In the genomic region with DNA sequence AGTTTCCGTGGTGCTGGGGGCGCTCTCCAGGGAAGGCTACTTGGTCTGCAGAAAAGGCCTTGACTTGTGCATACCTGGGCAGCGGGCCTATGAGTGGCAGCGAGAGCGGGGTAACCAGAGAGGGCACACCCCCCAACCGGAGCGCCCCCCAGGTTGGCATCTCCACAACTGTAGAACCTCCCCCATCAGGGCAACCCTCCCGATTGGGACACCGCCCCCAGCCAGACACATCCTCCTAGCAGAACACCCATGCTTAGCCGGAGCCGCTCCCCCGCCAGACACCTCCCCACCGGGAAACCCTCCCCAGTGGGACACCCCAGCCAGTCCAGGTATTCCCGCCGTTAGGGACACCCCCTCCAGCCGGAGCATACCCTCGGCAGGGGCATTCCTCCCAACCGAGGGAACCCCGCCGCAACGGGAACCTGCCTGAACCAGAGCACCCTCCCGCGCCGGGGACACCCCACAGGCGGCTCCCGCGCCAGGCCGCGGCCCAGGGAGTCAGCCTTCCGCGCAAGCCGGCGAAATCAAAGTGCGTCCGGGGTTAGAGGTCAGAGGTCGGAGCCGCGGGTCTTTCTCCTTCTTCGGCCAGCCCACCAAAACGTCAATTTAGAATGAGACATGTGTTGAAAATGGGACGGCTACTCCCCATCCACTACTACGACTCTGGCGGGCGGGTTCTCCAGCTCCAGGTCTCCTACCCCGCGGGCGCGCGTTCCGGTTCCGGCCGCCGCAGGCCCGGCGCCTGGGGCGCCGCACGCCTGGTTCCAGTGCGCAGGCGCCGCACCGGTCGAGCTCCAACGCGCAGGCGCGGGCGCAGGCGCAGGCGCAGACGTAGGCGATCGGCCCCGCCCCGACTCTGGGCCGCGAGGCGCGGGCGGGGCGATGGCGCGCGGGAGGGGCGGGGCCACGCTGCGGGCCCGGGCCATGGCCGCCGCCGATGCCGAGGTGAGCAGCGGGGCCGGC, we compare ENCODE assay signal across 1 cellular context.
TF ChIP-seq lines count a peak whose summit lies in the region.

EHMT1 (plus strand) TSS at position 901 of the 963 bp plus-strand sequence; CDS start at position 925, 24 bp downstream.

TF ChIP-seq in K562, 482 proteins besides CTCF, POLR2A, EP300 and RAD21 (continued from another document and continues in another):
- TF ChIP-seq, protein P1, sequence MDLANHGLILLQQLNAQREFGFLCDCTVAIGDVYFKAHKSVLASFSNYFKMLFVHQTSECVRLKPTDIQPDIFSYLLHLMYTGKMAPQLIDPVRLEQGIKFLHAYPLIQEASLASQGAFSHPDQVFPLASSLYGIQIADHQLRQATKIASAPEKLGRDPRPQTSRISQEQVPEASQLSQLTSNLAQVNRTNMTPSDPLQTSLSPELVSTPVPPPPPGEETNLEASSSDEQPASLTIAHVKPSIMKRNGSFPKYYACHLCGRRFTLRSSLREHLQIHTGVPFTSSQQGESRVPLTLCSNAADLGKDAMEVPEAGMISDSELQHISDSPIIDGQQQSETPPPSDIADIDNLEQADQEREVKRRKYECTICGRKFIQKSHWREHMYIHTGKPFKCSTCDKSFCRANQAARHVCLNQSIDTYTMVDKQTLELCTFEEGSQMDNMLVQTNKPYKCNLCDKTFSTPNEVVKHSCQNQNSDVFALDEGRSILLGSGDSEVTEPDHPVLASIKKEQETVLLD (IDR thresholded peaks at IDR 0.05): no peak
- no peak for TF ChIP-seq TFE3 (CRISPR knock-in tag; IDR thresholded peaks at IDR 0.05)
- peak; percentile 61 for TF ChIP-seq TBP (optimal IDR thresholded peaks at IDR 0.05; ENCODE audit: low read depth, low read length)
- TF ChIP-seq, protein P2, sequence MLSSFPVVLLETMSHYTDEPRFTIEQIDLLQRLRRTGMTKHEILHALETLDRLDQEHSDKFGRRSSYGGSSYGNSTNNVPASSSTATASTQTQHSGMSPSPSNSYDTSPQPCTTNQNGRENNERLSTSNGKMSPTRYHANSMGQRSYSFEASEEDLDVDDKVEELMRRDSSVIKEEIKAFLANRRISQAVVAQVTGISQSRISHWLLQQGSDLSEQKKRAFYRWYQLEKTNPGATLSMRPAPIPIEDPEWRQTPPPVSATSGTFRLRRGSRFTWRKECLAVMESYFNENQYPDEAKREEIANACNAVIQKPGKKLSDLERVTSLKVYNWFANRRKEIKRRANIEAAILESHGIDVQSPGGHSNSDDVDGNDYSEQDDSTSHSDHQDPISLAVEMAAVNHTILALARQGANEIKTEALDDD (IDR thresholded peaks at IDR 0.05): no peak
- TF ChIP-seq, protein P3, sequence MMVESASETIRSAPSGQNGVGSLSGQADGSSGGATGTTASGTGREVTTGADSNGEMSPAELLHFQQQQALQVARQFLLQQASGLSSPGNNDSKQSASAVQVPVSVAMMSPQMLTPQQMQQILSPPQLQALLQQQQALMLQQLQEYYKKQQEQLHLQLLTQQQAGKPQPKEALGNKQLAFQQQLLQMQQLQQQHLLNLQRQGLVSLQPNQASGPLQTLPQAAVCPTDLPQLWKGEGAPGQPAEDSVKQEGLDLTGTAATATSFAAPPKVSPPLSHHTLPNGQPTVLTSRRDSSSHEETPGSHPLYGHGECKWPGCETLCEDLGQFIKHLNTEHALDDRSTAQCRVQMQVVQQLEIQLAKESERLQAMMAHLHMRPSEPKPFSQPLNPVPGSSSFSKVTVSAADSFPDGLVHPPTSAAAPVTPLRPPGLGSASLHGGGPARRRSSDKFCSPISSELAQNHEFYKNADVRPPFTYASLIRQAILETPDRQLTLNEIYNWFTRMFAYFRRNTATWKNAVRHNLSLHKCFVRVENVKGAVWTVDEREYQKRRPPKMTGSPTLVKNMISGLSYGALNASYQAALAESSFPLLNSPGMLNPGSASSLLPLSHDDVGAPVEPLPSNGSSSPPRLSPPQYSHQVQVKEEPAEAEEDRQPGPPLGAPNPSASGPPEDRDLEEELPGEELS (CRISPR knock-in tag; IDR thresholded peaks at IDR 0.05; ENCODE audit: borderline replicate concordance): no peak
- TF ChIP-seq ZNF324 (CRISPR knock-in tag; IDR thresholded peaks at IDR 0.05): 0 out of 2 replicates have a peak, but pooled peaks have one; percentile 10
- TF ChIP-seq RHOXF2B (CRISPR knock-in tag; conservative IDR thresholded peaks at IDR 0.05): peak; percentile 75; the same call in 1 of the 2 replicates
- TF ChIP-seq TAL1 (IDR thresholded peaks at IDR 0.05): no peak
- no peak for TF ChIP-seq ZSCAN29 (IDR thresholded peaks at IDR 0.05)
- TF ChIP-seq NR3C1 (CRISPR knock-in tag; IDR thresholded peaks at IDR 0.05): no peak
- no peak for TF ChIP-seq ZNF263 (CRISPR knock-in tag; IDR thresholded peaks at IDR 0.05; ENCODE audit: borderline replicate concordance)
- TF ChIP-seq ETS1 (conservative IDR thresholded peaks at IDR 0.05; ENCODE audit: control insufficient read depth, low read depth, low read length): peak; percentile 63; the same call in 1 of the 2 replicates
- no peak for TF ChIP-seq ZNF318 (IDR thresholded peaks at IDR 0.05; ENCODE audit: borderline replicate concordance in 1 of 2, low read depth in 1 of 2)
- TF ChIP-seq KDM4B (IDR thresholded peaks at IDR 0.05; ENCODE audit: borderline replicate concordance in 2 of 2, low read depth in 1 of 2): peak in 1 of 2 experiments; percentile 36; a peak in 1 of 4 replicates
- TF ChIP-seq SIN3B (IDR thresholded peaks at IDR 0.05; ENCODE audit: low read depth): peak; percentile 81
- no peak for TF ChIP-seq ZNF121 (CRISPR knock-in tag; conservative IDR thresholded peaks at IDR 0.05)
- TF ChIP-seq ZNF143 (CRISPR knock-in tag; IDR thresholded peaks at IDR 0.05): no peak
- TF ChIP-seq, protein P4, sequence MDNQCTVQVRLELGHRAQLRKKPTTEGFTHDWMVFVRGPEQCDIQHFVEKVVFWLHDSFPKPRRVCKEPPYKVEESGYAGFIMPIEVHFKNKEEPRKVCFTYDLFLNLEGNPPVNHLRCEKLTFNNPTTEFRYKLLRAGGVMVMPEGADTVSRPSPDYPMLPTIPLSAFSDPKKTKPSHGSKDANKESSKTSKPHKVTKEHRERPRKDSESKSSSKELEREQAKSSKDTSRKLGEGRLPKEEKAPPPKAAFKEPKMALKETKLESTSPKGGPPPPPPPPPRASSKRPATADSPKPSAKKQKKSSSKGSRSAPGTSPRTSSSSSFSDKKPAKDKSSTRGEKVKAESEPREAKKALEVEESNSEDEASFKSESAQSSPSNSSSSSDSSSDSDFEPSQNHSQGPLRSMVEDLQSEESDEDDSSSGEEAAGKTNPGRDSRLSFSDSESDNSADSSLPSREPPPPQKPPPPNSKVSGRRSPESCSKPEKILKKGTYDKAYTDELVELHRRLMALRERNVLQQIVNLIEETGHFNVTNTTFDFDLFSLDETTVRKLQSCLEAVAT (IDR thresholded peaks at IDR 0.05): no peak
- no peak for TF ChIP-seq STAT5B (CRISPR knock-in tag; IDR thresholded peaks at IDR 0.05)
- TF ChIP-seq CREB1 (IDR thresholded peaks at IDR 0.05): peak; percentile 89
- TF ChIP-seq CREB1 (CRISPR knock-in tag; IDR thresholded peaks at IDR 0.05): peak; percentile 92
- TF ChIP-seq, protein P5, sequence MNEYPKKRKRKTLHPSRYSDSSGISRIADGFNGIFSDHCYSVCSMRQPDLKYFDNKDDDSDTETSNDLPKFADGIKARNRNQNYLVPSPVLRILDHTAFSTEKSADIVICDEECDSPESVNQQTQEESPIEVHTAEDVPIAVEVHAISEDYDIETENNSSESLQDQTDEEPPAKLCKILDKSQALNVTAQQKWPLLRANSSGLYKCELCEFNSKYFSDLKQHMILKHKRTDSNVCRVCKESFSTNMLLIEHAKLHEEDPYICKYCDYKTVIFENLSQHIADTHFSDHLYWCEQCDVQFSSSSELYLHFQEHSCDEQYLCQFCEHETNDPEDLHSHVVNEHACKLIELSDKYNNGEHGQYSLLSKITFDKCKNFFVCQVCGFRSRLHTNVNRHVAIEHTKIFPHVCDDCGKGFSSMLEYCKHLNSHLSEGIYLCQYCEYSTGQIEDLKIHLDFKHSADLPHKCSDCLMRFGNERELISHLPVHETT (CRISPR knock-in tag; conservative IDR thresholded peaks at IDR 0.05 in 1 of 2, IDR thresholded peaks at IDR 0.05 in 1 of 2): peak in 1 of 2 experiments; percentile 96; a peak in 2 of 4 replicates
- no peak for TF ChIP-seq TEAD2 (tag; IDR thresholded peaks at IDR 0.05)
- TF ChIP-seq RBM17 (IDR thresholded peaks at IDR 0.05; ENCODE audit: borderline replicate concordance, low read depth, low read length): no peak
- TF ChIP-seq ZNF280A (IDR thresholded peaks at IDR 0.05; ENCODE audit: low read depth, partially characterized antibody): no peak
- TF ChIP-seq, protein P6, sequence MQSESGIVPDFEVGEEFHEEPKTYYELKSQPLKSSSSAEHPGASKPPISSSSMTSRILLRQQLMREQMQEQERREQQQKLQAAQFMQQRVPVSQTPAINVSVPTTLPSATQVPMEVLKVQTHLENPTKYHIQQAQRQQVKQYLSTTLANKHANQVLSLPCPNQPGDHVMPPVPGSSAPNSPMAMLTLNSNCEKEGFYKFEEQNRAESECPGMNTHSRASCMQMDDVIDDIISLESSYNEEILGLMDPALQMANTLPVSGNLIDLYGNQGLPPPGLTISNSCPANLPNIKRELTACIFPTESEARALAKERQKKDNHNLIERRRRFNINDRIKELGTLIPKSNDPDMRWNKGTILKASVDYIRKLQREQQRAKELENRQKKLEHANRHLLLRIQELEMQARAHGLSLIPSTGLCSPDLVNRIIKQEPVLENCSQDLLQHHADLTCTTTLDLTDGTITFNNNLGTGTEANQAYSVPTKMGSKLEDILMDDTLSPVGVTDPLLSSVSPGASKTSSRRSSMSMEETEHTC (IDR thresholded peaks at IDR 0.05): no peak
